Comparison of ENCODE assay signal across 26 cellular contexts in genomic region chr20:51398552-51398951, GRCh38.
DNase-seq lines count a peak whose midpoint lies in the region; ATAC-seq, FAIRE-seq and TF ChIP-seq lines count a peak whose summit lies in the region.
"Had no signal": no experiment of that assay in that cellular context is flagged by ENCODE, and none has a peak within 500 bp of the region (broad histone marks: within the 10 kb centered on the region; RNA-seq: fewer than 3 reads in every experiment).

No MANE protein-coding gene starts in this region.

- no peaks in the 10 kb centered on the region for H3K9me3 Mint-ChIP-seq in activated CD4-positive, alpha-beta T cell treated with anti-CD3 and anti-CD28 coated beads, Interleukin-2, amount 10 ng/mL, durations not matched to agents 7 days and 5 days
- H3K9me3 Mint-ChIP-seq in activated naive CD8-positive, alpha-beta T cell (ENCODE audit: low read depth) = no peaks in the 10 kb centered on the region
- H3K9me3 Mint-ChIP-seq in naive thymus-derived CD4-positive, alpha-beta T cell = no peaks in the 10 kb centered on the region
- H3K9me3 Mint-ChIP-seq in MCF 10A (ENCODE audit: unreplicated experiment) = no peaks in the 10 kb centered on the region
- H3K9me3 Mint-ChIP-seq: CD14-positive monocyte, nephron progenitor cell had no signal

- peak overlapping the region; percentile 58; the same call in 1 of the 2 replicates for H3K27ac ChIP-seq in Karpas-422 (ENCODE audit: low read length)
- no peak overlapping the region for H3K27ac ChIP-seq in naive thymus-derived CD4-positive, alpha-beta T cell (ENCODE audit: low read depth, low read length)
- H3K27ac ChIP-seq: A549, ascending aorta, sigmoid colon, thoracic aorta, VCaP had no signal

- peaks cover 71% of the 10 kb centered on the region for H3K36me3 ChIP-seq in Karpas-422 (ENCODE audit: insufficient read depth, low read length)
- H3K36me3 ChIP-seq in naive thymus-derived CD4-positive, alpha-beta T cell (ENCODE audit: control insufficient read depth in 2 of 3, insufficient read depth in 3 of 3, low read length in 3 of 3) = peaks cover 0 to 41% (median 0%) of the 10 kb centered on the region in 3 experiments
- H3K36me3 ChIP-seq: ascending aorta, sigmoid colon, thoracic aorta had no signal

- CTCF ChIA-PET in activated CD4-positive, alpha-beta T cell treated with anti-CD3 and anti-CD28 coated beads, Interleukin-2, amount 10 ng/mL, durations not matched to agents 7 days and 5 days (lab: Charles Lee) = interaction anchor here (0.8 to 1.3 kb wide), 3 partner anchors 9 to 166 kb away, joined by 3 to 4 read pairs (median 3); partner anchors contain the start of gene NFATC2
- CTCF ChIA-PET in naive thymus-derived CD4-positive, alpha-beta T cell (lab: Charles Lee) = interaction anchor here (0.7 to 0.8 kb wide), 2 partner anchors 13 to 948 kb away, joined by 3 to 4 read pairs; no protein-coding TSS in a partner anchor
- CTCF ChIA-PET in MCF 10A (lab: Yijun Ruan, JAX) = interaction anchor here (0.5 to 1.3 kb wide), 5 partner anchors 9 to 411 kb away, joined by 3 to 4 read pairs (median 3); no protein-coding TSS in a partner anchor
- CTCF ChIA-PET in HEK293T (lab: Yijun Ruan, JAX) = no interaction called here

- BruUV-seq in MCF 10A (replicated peaks; lab: Mats Ljungman, UMichigan) = no TSS peak

- peaks cover 75% of the 10 kb centered on the region for H3K36me3 Mint-ChIP-seq in activated CD4-positive, alpha-beta T cell treated with anti-CD3 and anti-CD28 coated beads, Interleukin-2, amount 10 ng/mL, durations not matched to agents 7 days and 5 days (ENCODE audit: low read depth)
- H3K36me3 Mint-ChIP-seq in activated naive CD8-positive, alpha-beta T cell = peaks cover 9% of the 10 kb centered on the region
- H3K36me3 Mint-ChIP-seq in naive thymus-derived CD4-positive, alpha-beta T cell = peaks cover 10 to 60% (median 16%) of the 10 kb centered on the region in 5 donors
- H3K36me3 Mint-ChIP-seq in MCF 10A (ENCODE audit: insufficient read depth, unreplicated experiment) = no peaks in the 10 kb centered on the region
- H3K36me3 Mint-ChIP-seq: CD14-positive monocyte had no signal

- no peak overlapping the region for H3K4me2 ChIP-seq in Karpas-422 (ENCODE audit: low read depth, low read length, poor library complexity, severe bottlenecking)
- H3K4me2 ChIP-seq: A549 had no signal

- POLR2A ChIA-PET in activated CD4-positive, alpha-beta T cell treated with anti-CD3 and anti-CD28 coated beads, Interleukin-2, amount 10 ng/mL, durations not matched to agents 7 days and 5 days (lab: Charles Lee) = no interaction called here
- POLR2A ChIA-PET in naive thymus-derived CD4-positive, alpha-beta T cell (lab: Charles Lee) = interaction anchor here (0.6 to 1.1 kb wide), 2 partner anchors 102 to 115 kb away, joined by 3 read pairs; no protein-coding TSS in a partner anchor
- POLR2A ChIA-PET in MCF 10A (lab: Yijun Ruan, JAX) (no interaction called here), HEK293T (lab: Yijun Ruan, JAX) (no interaction called here)

- no peak overlapping the region for H2AFZ ChIP-seq in Karpas-422 (ENCODE audit: low read length)

- no peak overlapping the region for H3K9ac ChIP-seq in Karpas-422 (ENCODE audit: low read length)

- no peaks in the 10 kb centered on the region for H3K9me3 ChIP-seq in Karpas-422 (ENCODE audit: low read length)
- H3K9me3 ChIP-seq in naive thymus-derived CD4-positive, alpha-beta T cell (ENCODE audit: control insufficient read depth in 2 of 3, low read length in 3 of 3) = no peaks in the 10 kb centered on the region
- H3K9me3 ChIP-seq: A549, ascending aorta, sigmoid colon, thoracic aorta had no signal

- no peaks in the 10 kb centered on the region for H3K27me3 ChIP-seq in Karpas-422 (ENCODE audit: low read length)
- H3K27me3 ChIP-seq in naive thymus-derived CD4-positive, alpha-beta T cell (ENCODE audit: control insufficient read depth in 2 of 2, insufficient read depth in 2 of 2, low read length in 2 of 2) = no peaks in the 10 kb centered on the region
- H3K27me3 ChIP-seq: ascending aorta, sigmoid colon had no signal

- H3K27ac Mint-ChIP-seq in activated CD4-positive, alpha-beta T cell treated with anti-CD3 and anti-CD28 coated beads, Interleukin-2, amount 10 ng/mL, durations not matched to agents 7 days and 5 days = peak overlapping the region; percentile 98
- H3K27ac Mint-ChIP-seq in activated naive CD8-positive, alpha-beta T cell = peak overlapping the region; percentile 99
- peak overlapping the region in 8 of 9 donors; percentile 34 to 100 (median 65) for H3K27ac Mint-ChIP-seq in naive thymus-derived CD4-positive, alpha-beta T cell
- no peak overlapping the region for H3K27ac Mint-ChIP-seq in MCF 10A (ENCODE audit: low read depth, unreplicated experiment)
- H3K27ac Mint-ChIP-seq: CD14-positive monocyte, nephron progenitor cell had no signal

- H3K4me3 ChIP-seq in Karpas-422 (ENCODE audit: low read length) = no peak overlapping the region
- H3K4me3 ChIP-seq in naive thymus-derived CD4-positive, alpha-beta T cell (ENCODE audit: low read length) = no peak overlapping the region
- H3K4me3 ChIP-seq: A549, ascending aorta, sigmoid colon, thoracic aorta had no signal

- no peak overlapping the region for H3K4me3 Mint-ChIP-seq in activated CD4-positive, alpha-beta T cell treated with anti-CD3 and anti-CD28 coated beads, Interleukin-2, amount 10 ng/mL, durations not matched to agents 7 days and 5 days
- H3K4me3 Mint-ChIP-seq in activated naive CD8-positive, alpha-beta T cell = peak overlapping the region; percentile 53
- peak overlapping the region in 3 of 10 donors; percentile 12 to 83 (median 25) for H3K4me3 Mint-ChIP-seq in naive thymus-derived CD4-positive, alpha-beta T cell
- no peak overlapping the region for H3K4me3 Mint-ChIP-seq in MCF 10A (ENCODE audit: unreplicated experiment)
- H3K4me3 Mint-ChIP-seq: CD14-positive monocyte, nephron progenitor cell had no signal

- intact Hi-C loops in naive thymus-derived CD4-positive, alpha-beta T cell (cut with micrococcal nuclease) = no loop called here
- intact Hi-C loops in MCF 10A (cut with micrococcal nuclease) = no loop called here

- H3K4me1 Mint-ChIP-seq in activated CD4-positive, alpha-beta T cell treated with anti-CD3 and anti-CD28 coated beads, Interleukin-2, amount 10 ng/mL, durations not matched to agents 7 days and 5 days = peaks cover 65% of the 10 kb centered on the region
- H3K4me1 Mint-ChIP-seq in activated naive CD8-positive, alpha-beta T cell (ENCODE audit: low read depth) = peaks cover 52% of the 10 kb centered on the region
- H3K4me1 Mint-ChIP-seq in naive thymus-derived CD4-positive, alpha-beta T cell = peaks cover 40 to 66% (median 47%) of the 10 kb centered on the region in 7 donors
- H3K4me1 Mint-ChIP-seq in MCF 10A (ENCODE audit: insufficient read depth, unreplicated experiment) = no peaks in the 10 kb centered on the region

- H3K9me2 ChIP-seq in Karpas-422 (replicated peaks; ENCODE audit: insufficient read depth, low read length) = no peaks in the 10 kb centered on the region

- peaks cover 28% of the 10 kb centered on the region for H3K79me2 ChIP-seq in Karpas-422 (ENCODE audit: low read length)

- H4K20me1 ChIP-seq in Karpas-422 (ENCODE audit: insufficient read depth, low read depth, low read length) = no peaks in the 10 kb centered on the region

- no peak for TF ChIP-seq CTCF in MCF 10A (IDR thresholded peaks at IDR 0.05; ENCODE audit: unreplicated experiment)

- no peak for ATAC-seq in naive thymus-derived CD4-positive, alpha-beta T cell
- ATAC-seq: A549 had no signal

- H3K4me1 ChIP-seq in Karpas-422 (ENCODE audit: low read length) = peaks cover 30% of the 10 kb centered on the region
- peaks cover 38 to 51% of the 10 kb centered on the region in 2 donors for H3K4me1 ChIP-seq in naive thymus-derived CD4-positive, alpha-beta T cell (ENCODE audit: control insufficient read depth in 2 of 2, insufficient read depth in 2 of 2, low read length in 2 of 2)
- H3K4me1 ChIP-seq: A549, sigmoid colon had no signal

- DNase-seq in activated CD4-positive, alpha-beta T cell treated with anti-CD3 and anti-CD28 coated beads, Interleukin-2, amount 10 ng/mL, durations not matched to agents 7 days and 5 days = no peak
- DNase-seq in activated CD4-positive, alpha-beta T cell treated with anti-CD3 and anti-CD28 coated beads, Interleukin-2, amount 50 U/mL, for 48 hours = no peak
- DNase-seq in Karpas-422 = no peak
- DNase-seq in naive thymus-derived CD4-positive, alpha-beta T cell = no peak
- no peak for DNase-seq in MCF 10A (ENCODE audit: unreplicated experiment)
- DNase-seq in frontal cortex (ENCODE audit: low spot score in 2 of 2) = no peak
- DNase-seq in HEK293T (ENCODE audit: extremely low spot score) = no peak
- DNase-seq: activated effector memory CD4-positive, alpha-beta T cell treated with anti-CD3 and anti-CD28 coated beads, Interleukin-2, amount 50 U/mL, for 16 hours; DMS53; effector CD4-positive, alpha-beta T cell; GOT3; KBM-7; mesendoderm; MV-4-11; NCI-H187; NCI-H2227 treated with DMSO at 0.1 percent for 48 hours; nephron progenitor cell; SIG-M5; sigmoid colon had no signal

- no peak for FAIRE-seq in frontal cortex (lab: Jason Lieb, UNC)
- FAIRE-seq: A549, GM12891 had no signal

- no peaks in the 10 kb centered on the region for H3K27me3 Mint-ChIP-seq in activated CD4-positive, alpha-beta T cell treated with anti-CD3 and anti-CD28 coated beads, Interleukin-2, amount 10 ng/mL, durations not matched to agents 7 days and 5 days
- H3K27me3 Mint-ChIP-seq in activated naive CD8-positive, alpha-beta T cell = no peaks in the 10 kb centered on the region
- no peaks in the 10 kb centered on the region for H3K27me3 Mint-ChIP-seq in naive thymus-derived CD4-positive, alpha-beta T cell
- peaks cover 15% of the 10 kb centered on the region for H3K27me3 Mint-ChIP-seq in MCF 10A (ENCODE audit: insufficient read depth, unreplicated experiment)

TF ChIP-seq in HEK293T, 16 proteins besides CTCF, POLR2A, EP300 and RAD21 (continues in another document):
- TF ChIP-seq LEF1 (IDR thresholded peaks at IDR 0.05; ENCODE audit: borderline replicate concordance) (no peak), FOXM1 (IDR thresholded peaks at IDR 0.05; ENCODE audit: borderline replicate concordance) (no peak), FOXK2 (IDR thresholded peaks at IDR 0.05) (no peak), ARNT (IDR thresholded peaks at IDR 0.05) (no peak), HDGF (IDR thresholded peaks at IDR 0.05; ENCODE audit: borderline replicate concordance) (no peak), TARDBP (IDR thresholded peaks at IDR 0.05) (no peak), BHLHE40 (IDR thresholded peaks at IDR 0.05; ENCODE audit: borderline replicate concordance) (no peak), CTBP1 (IDR thresholded peaks at IDR 0.05; ENCODE audit: borderline replicate concordance) (no peak), PKNOX1 (IDR thresholded peaks at IDR 0.05) (no peak)
